In genomic region chr13:105530468-105530867, GRCh38 we compare ENCODE assay signal across 21 cellular contexts.
DNase-seq lines count a peak whose midpoint lies in the region; ATAC-seq, FAIRE-seq and TF ChIP-seq lines count a peak whose summit lies in the region.
"Had no signal": no experiment of that assay in that cellular context is flagged by ENCODE, and none has a peak within 500 bp of the region (broad histone marks: within the 10 kb centered on the region; RNA-seq: fewer than 3 reads in every experiment).

No MANE protein-coding gene starts in this region.

- FAIRE-seq in H1 (lab: Jason Lieb, UNC), result no peak
- FAIRE-seq: D721Med, GM12878, GM19239 had no signal

- H3K9ac ChIP-seq in H1 (replicated peaks in 1 of 4; ENCODE audit: extremely low read depth in 1 of 4, low read depth in 3 of 4, low read length in 3 of 4), result no peak overlapping the region
- H3K9ac ChIP-seq: BLaER1, GM23248 had no signal

- H2AFZ ChIP-seq in GM23338 (no peak overlapping the region), H1 (ENCODE audit: low read length) (no peak overlapping the region), hepatocyte (no peak overlapping the region)
- H2AFZ ChIP-seq: GM23248 had no signal

- H3K14ac ChIP-seq in H1 (ENCODE audit: insufficient read length), result no peak overlapping the region

- no peak for TF ChIP-seq POLR2A in H1 (IDR thresholded peaks at IDR 0.05; ENCODE audit: control extremely low read depth in 1 of 2, low read depth in 2 of 2, low read length in 2 of 2)

- H3K4me1 Mint-ChIP-seq in GM23338, result no peaks in the 10 kb centered on the region
- no peaks in the 10 kb centered on the region for H3K4me1 Mint-ChIP-seq in naive thymus-derived CD4-positive, alpha-beta T cell
- H3K4me1 Mint-ChIP-seq: B cell; CD14-positive monocyte; CD8-positive, alpha-beta memory T cell had no signal

- no peaks in the 10 kb centered on the region for H3K36me3 ChIP-seq in GM23338 (ENCODE audit: insufficient read depth)
- H3K36me3 ChIP-seq in H1 (ENCODE audit: control insufficient read depth in 2 of 4, insufficient read depth in 4 of 4, low read length in 3 of 4), result no peaks in the 10 kb centered on the region
- no peaks in the 10 kb centered on the region for H3K36me3 ChIP-seq in naive thymus-derived CD4-positive, alpha-beta T cell (ENCODE audit: control insufficient read depth in 2 of 3, insufficient read depth in 3 of 3, low read length in 3 of 3)
- H3K36me3 ChIP-seq in hepatocyte (replicated peaks; ENCODE audit: insufficient read depth, low read depth), result no peaks in the 10 kb centered on the region
- H3K36me3 ChIP-seq: BLaER1, HAP-1 had no signal

- no peaks in the 10 kb centered on the region for H3K79me1 ChIP-seq in H1 (ENCODE audit: low read depth, low read length)

- H3K4ac ChIP-seq in H1 (replicated peaks; ENCODE audit: insufficient read length, low read depth, low read length), result no peak overlapping the region

- H3K18ac ChIP-seq in H1 (ENCODE audit: extremely low read depth, low read length), result no peak overlapping the region

- peaks cover 13% of the 10 kb centered on the region for H3K9me2 ChIP-seq in GM23338 (ENCODE audit: insufficient read depth)
- no peaks in the 10 kb centered on the region for H3K9me2 ChIP-seq in hepatocyte (replicated peaks; ENCODE audit: insufficient read depth)

- no peak for TF ChIP-seq EP300 in H1 (IDR thresholded peaks at IDR 0.05; ENCODE audit: borderline replicate concordance in 1 of 2, low read depth in 2 of 2, low read length in 2 of 2)

- H2BK20ac ChIP-seq in H1 (ENCODE audit: low read length), result no peak overlapping the region

- no peaks in the 10 kb centered on the region for H3K36me3 Mint-ChIP-seq in GM23338 (ENCODE audit: low read depth)
- H3K36me3 Mint-ChIP-seq in naive thymus-derived CD4-positive, alpha-beta T cell, result no peaks in the 10 kb centered on the region
- H3K36me3 Mint-ChIP-seq: CD14-positive monocyte; CD8-positive, alpha-beta memory T cell had no signal

- no peaks in the 10 kb centered on the region for H3K9me3 Mint-ChIP-seq in GM23338
- H3K9me3 Mint-ChIP-seq in naive thymus-derived CD4-positive, alpha-beta T cell, result peaks cover 0 to 11% (median 0%) of the 10 kb centered on the region in 11 donors
- H3K9me3 Mint-ChIP-seq: CD4-positive, alpha-beta T cell had no signal

- H3K9me3 ChIP-seq in H1 (ENCODE audit: insufficient read depth in 2 of 2, low read depth in 1 of 2, low read length in 1 of 2) (no peaks in the 10 kb centered on the region), hepatocyte (ENCODE audit: low read depth) (no peaks in the 10 kb centered on the region)
- no peaks in the 10 kb centered on the region for H3K9me3 ChIP-seq in naive thymus-derived CD4-positive, alpha-beta T cell (ENCODE audit: control insufficient read depth in 2 of 3, low read length in 3 of 3)
- H3K9me3 ChIP-seq: BLaER1, HAP-1 had no signal

- intact Hi-C loops in naive thymus-derived CD4-positive, alpha-beta T cell (cut with micrococcal nuclease), result no loop called here

- H2BK15ac ChIP-seq in H1 (ENCODE audit: low read length), result no peak overlapping the region

- POLR2A ChIA-PET in H1 (lab: Charles Lee; ENCODE audit: partially characterized antibody), result no interaction called here
- POLR2A ChIA-PET in naive thymus-derived CD4-positive, alpha-beta T cell (lab: Charles Lee), result no interaction called here

- H2AK5ac ChIP-seq in H1 (ENCODE audit: low read depth, low read length), result no peak overlapping the region

- H4K91ac ChIP-seq in H1 (replicated peaks; ENCODE audit: insufficient read length, low read length), result no peak overlapping the region

- H3K27me3 ChIP-seq in GM23338 (ENCODE audit: insufficient read depth) (no peaks in the 10 kb centered on the region), H1 (replicated peaks in 1 of 4; ENCODE audit: control insufficient read depth in 3 of 4, extremely low read depth in 1 of 4, insufficient read depth in 3 of 4, low read length in 3 of 4) (no peaks in the 10 kb centered on the region), hepatocyte (no peaks in the 10 kb centered on the region)
- H3K27me3 ChIP-seq in naive thymus-derived CD4-positive, alpha-beta T cell (ENCODE audit: control insufficient read depth in 2 of 2, insufficient read depth in 2 of 2, low read length in 2 of 2), result no peaks in the 10 kb centered on the region
- H3K27me3 ChIP-seq: BLaER1 had no signal

- no peak overlapping the region for H2BK5ac ChIP-seq in H1 (ENCODE audit: low read depth, low read length)

- H3K4me3 ChIP-seq in GM23338 (no peak overlapping the region), H1 (ENCODE audit: extremely low read depth in 1 of 4, insufficient read depth in 2 of 4, low read depth in 3 of 4, low read length in 4 of 4) (no peak overlapping the region), hepatocyte (no peak overlapping the region)
- H3K4me3 ChIP-seq in naive thymus-derived CD4-positive, alpha-beta T cell (ENCODE audit: low read length), result no peak overlapping the region
- H3K4me3 ChIP-seq: BLaER1, GM12878, GM23248, HAP-1 had no signal

- no peak overlapping the region for H2BK12ac ChIP-seq in H1 (ENCODE audit: low read depth, low read length)

- no peak overlapping the region for H3K56ac ChIP-seq in H1 (replicated peaks; ENCODE audit: insufficient read length, low read depth, low read length)

- DNase-seq in GM23338 (ENCODE audit: low spot score), result no peak
- DNase-seq in OCI-M1 (lab: John Stamatoyannopoulos, UW), result peak; percentile 34
- DNase-seq in H1 (ENCODE audit: low read depth in 1 of 2, low spot score in 2 of 2), result no peak
- DNase-seq in naive thymus-derived CD4-positive, alpha-beta T cell, result no peak
- no peak for DNase-seq in hepatocyte (ENCODE audit: low spot score)
- no peak for DNase-seq in NCI-H146 (lab: John Stamatoyannopoulos, UW)
- DNase-seq: CD4-positive, alpha-beta T cell; CD8-positive, alpha-beta memory T cell; DMS 273 treated with DMSO at 0.1 percent for 48 hours; DMS79; EL; GDM1; GM23248; HFFc6 had no signal

- no peaks in the 10 kb centered on the region for H3K4me1 ChIP-seq in GM23338 (ENCODE audit: insufficient read depth)
- no peaks in the 10 kb centered on the region for H3K4me1 ChIP-seq in H1 (replicated peaks in 1 of 4; ENCODE audit: control insufficient read depth in 3 of 4, insufficient read depth in 4 of 4, low read length in 3 of 4)
- no peaks in the 10 kb centered on the region for H3K4me1 ChIP-seq in naive thymus-derived CD4-positive, alpha-beta T cell (ENCODE audit: control insufficient read depth in 2 of 2, insufficient read depth in 2 of 2, low read length in 2 of 2)
- H3K4me1 ChIP-seq in hepatocyte (ENCODE audit: insufficient read depth), result no peaks in the 10 kb centered on the region
- H3K4me1 ChIP-seq: BLaER1, HAP-1 had no signal

- H3K4me2 ChIP-seq in GM23338 (no peak overlapping the region), H1 (ENCODE audit: insufficient read depth in 1 of 2, low read depth in 2 of 2, low read length in 2 of 2) (no peak overlapping the region), hepatocyte (no peak overlapping the region)
- H3K4me2 ChIP-seq: BLaER1 had no signal

- no peak overlapping the region for H4K5ac ChIP-seq in H1 (ENCODE audit: insufficient read length, low read depth, low read length)

- H3K27ac ChIP-seq in GM23338 (ENCODE audit: low read depth) (no peak overlapping the region), H1 (ENCODE audit: low read depth, low read length) (no peak overlapping the region), hepatocyte (no peak overlapping the region)
- no peak overlapping the region for H3K27ac ChIP-seq in naive thymus-derived CD4-positive, alpha-beta T cell (ENCODE audit: low read depth, low read length)
- H3K27ac ChIP-seq: BLaER1, GM23248 had no signal

- H2BK120ac ChIP-seq in H1 (replicated peaks; ENCODE audit: low read depth, low read length), result no peak overlapping the region

- no peaks in the 10 kb centered on the region for H4K20me1 ChIP-seq in GM23338 (replicated peaks; ENCODE audit: insufficient read depth)
- H4K20me1 ChIP-seq in H1 (replicated peaks in 1 of 2; ENCODE audit: control insufficient read depth in 1 of 2, insufficient read depth in 2 of 2, low read length in 2 of 2), result no peaks in the 10 kb centered on the region
- no peaks in the 10 kb centered on the region for H4K20me1 ChIP-seq in hepatocyte (ENCODE audit: insufficient read depth, poor library complexity, severe bottlenecking)
- H4K20me1 ChIP-seq: BLaER1 had no signal

- H3K23ac ChIP-seq in H1 (ENCODE audit: insufficient read length), result no peak overlapping the region

- no peaks in the 10 kb centered on the region for H3K23me2 ChIP-seq in H1 (ENCODE audit: low read depth, low read length)

- 0 out of 2 replicates have a peak overlapping the region, but pooled peaks have one; percentile 56 for H3K27ac Mint-ChIP-seq in GM23338
- no peak overlapping the region for H3K27ac Mint-ChIP-seq in naive thymus-derived CD4-positive, alpha-beta T cell
- H3K27ac Mint-ChIP-seq: B cell; CD14-positive monocyte; CD4-positive, alpha-beta T cell; CD8-positive, alpha-beta memory T cell; HFFc6 had no signal

- no peak overlapping the region for H3K4me3 Mint-ChIP-seq in GM23338
- H3K4me3 Mint-ChIP-seq in naive thymus-derived CD4-positive, alpha-beta T cell, result no peak overlapping the region
- H3K4me3 Mint-ChIP-seq: B cell; CD14-positive monocyte; CD4-positive, alpha-beta T cell; CD8-positive, alpha-beta memory T cell; HFFc6 had no signal

- no peak for ATAC-seq in GM23338
- ATAC-seq in naive thymus-derived CD4-positive, alpha-beta T cell, result no peak
- ATAC-seq: GM12878 had no signal

- H3F3A ChIP-seq in GM23338 (replicated peaks; ENCODE audit: low read depth), result no peaks in the 10 kb centered on the region

- no peak overlapping the region for H4K8ac ChIP-seq in H1 (ENCODE audit: extremely low read depth, insufficient read depth, low read length)

- H3K79me2 ChIP-seq in GM23338 (replicated peaks; ENCODE audit: insufficient read depth) (no peaks in the 10 kb centered on the region), H1 (ENCODE audit: control insufficient read depth in 1 of 2, insufficient read depth in 2 of 2, low read length in 2 of 2) (no peaks in the 10 kb centered on the region), hepatocyte (no peaks in the 10 kb centered on the region)

- CTCF ChIA-PET in H1 (lab: Charles Lee; ENCODE audit: partially characterized antibody), result interaction anchor here (0.7 to 1.0 kb wide), 2 partner anchors 29 to 37 kb away, joined by 3 read pairs; no protein-coding TSS in a partner anchor
- CTCF ChIA-PET in naive thymus-derived CD4-positive, alpha-beta T cell (lab: Charles Lee), result interaction anchor here (1.2 kb wide), 1 partner anchor 17 kb away, joined by 4 read pairs; no protein-coding TSS in a partner anchor

- H3K27me3 Mint-ChIP-seq in GM23338 (ENCODE audit: insufficient read depth, low read depth, poor library complexity), result peaks cover 2% of the 10 kb centered on the region
- peaks cover 0 to 7% (median 0%) of the 10 kb centered on the region in 5 donors for H3K27me3 Mint-ChIP-seq in naive thymus-derived CD4-positive, alpha-beta T cell
- H3K27me3 Mint-ChIP-seq: B cell; CD4-positive, alpha-beta T cell; CD8-positive, alpha-beta memory T cell had no signal

- TF ChIP-seq CTCF in GM23338 (conservative IDR thresholded peaks at IDR 0.05; ENCODE audit: low read depth in 2 of 2) (no peak), H1 (IDR thresholded peaks at IDR 0.05; ENCODE audit: control extremely low read depth in 1 of 3, insufficient read depth in 1 of 3, low read depth in 1 of 3, low read length in 3 of 3) (no peak), hepatocyte (IDR thresholded peaks at IDR 0.05; ENCODE audit: poor library complexity) (no peak)

- no peak for TF ChIP-seq RAD21 in H1 (IDR thresholded peaks at IDR 0.05 in 1 of 2, conservative IDR thresholded peaks at IDR 0.05 in 1 of 2; ENCODE audit: low read depth in 2 of 2, low read length in 2 of 2)

- WGBS in H1 (ENCODE audit: extremely low coverage in 1 of 2, insufficient coverage in 1 of 2, insufficient read length in 1 of 2, insufficient replicate concordance in 2 of 2, low coverage in 1 of 2, low lambda C conversion rate in 2 of 2, missing lambda C conversion rate in 1 of 2), 2 experiments, result 95% methylated on average over 3 of the region's 3 CpGs; no CpG with 5 or more reads in 1 of the 2 experiments
- WGBS in hepatocyte (ENCODE audit: low lambda C conversion rate, missing lambda C conversion rate), result over 99% methylated on average over 3 of the region's 3 CpGs
